1 cellular context compared by ENCODE assay signal in genomic region chr14:55579724-55580400, GRCh38.
A peak's percentile ranks its signal among the peaks of the same experiment; 100 is the strongest.
TF ChIP-seq lines count a peak whose summit lies in the region.

A gene with protein sequence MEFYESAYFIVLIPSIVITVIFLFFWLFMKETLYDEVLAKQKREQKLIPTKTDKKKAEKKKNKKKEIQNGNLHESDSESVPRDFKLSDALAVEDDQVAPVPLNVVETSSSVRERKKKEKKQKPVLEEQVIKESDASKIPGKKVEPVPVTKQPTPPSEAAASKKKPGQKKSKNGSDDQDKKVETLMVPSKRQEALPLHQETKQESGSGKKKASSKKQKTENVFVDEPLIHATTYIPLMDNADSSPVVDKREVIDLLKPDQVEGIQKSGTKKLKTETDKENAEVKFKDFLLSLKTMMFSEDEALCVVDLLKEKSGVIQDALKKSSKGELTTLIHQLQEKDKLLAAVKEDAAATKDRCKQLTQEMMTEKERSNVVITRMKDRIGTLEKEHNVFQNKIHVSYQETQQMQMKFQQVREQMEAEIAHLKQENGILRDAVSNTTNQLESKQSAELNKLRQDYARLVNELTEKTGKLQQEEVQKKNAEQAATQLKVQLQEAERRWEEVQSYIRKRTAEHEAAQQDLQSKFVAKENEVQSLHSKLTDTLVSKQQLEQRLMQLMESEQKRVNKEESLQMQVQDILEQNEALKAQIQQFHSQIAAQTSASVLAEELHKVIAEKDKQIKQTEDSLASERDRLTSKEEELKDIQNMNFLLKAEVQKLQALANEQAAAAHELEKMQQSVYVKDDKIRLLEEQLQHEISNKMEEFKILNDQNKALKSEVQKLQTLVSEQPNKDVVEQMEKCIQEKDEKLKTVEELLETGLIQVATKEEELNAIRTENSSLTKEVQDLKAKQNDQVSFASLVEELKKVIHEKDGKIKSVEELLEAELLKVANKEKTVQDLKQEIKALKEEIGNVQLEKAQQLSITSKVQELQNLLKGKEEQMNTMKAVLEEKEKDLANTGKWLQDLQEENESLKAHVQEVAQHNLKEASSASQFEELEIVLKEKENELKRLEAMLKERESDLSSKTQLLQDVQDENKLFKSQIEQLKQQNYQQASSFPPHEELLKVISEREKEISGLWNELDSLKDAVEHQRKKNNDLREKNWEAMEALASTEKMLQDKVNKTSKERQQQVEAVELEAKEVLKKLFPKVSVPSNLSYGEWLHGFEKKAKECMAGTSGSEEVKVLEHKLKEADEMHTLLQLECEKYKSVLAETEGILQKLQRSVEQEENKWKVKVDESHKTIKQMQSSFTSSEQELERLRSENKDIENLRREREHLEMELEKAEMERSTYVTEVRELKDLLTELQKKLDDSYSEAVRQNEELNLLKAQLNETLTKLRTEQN (N-terminal part only) (plus strand): TSS chr14:55580207. CDS start chr14:55612049, 31,842 bp downstream.

TF ChIP-seq in H1, 55 proteins besides CTCF, POLR2A, EP300 and RAD21:
- peak; percentile 66 for TF ChIP-seq KDM4A (IDR thresholded peaks at IDR 0.05; ENCODE audit: low read depth, low read length, severe bottlenecking)
- no peak for TF ChIP-seq ZNF274 (IDR thresholded peaks at IDR 0.05; ENCODE audit: borderline replicate concordance, extremely low read depth, low read length)
- TF ChIP-seq GABPA (IDR thresholded peaks at IDR 0.05; ENCODE audit: borderline replicate concordance, insufficient read depth, low read length), result no peak
- 0 out of 2 replicates have a peak, but pooled peaks have one; percentile 1 for TF ChIP-seq RBBP5 (IDR thresholded peaks at IDR 0.05; ENCODE audit: borderline replicate concordance, low read depth, low read length)
- peak; percentile 69 for TF ChIP-seq CHD2 (IDR thresholded peaks at IDR 0.05; ENCODE audit: low read length)
- no peak for TF ChIP-seq RNF2 (IDR thresholded peaks at IDR 0.05; ENCODE audit: borderline replicate concordance, low read depth, low read length, missing control alignments, poor library complexity, severe bottlenecking)
- TF ChIP-seq CEBPB (IDR thresholded peaks at IDR 0.05; ENCODE audit: low read depth, low read length), result no peak
- peak; percentile 6; the same call in 1 of the 2 replicates for TF ChIP-seq BACH1 (IDR thresholded peaks at IDR 0.05; ENCODE audit: low read length)
- TF ChIP-seq, protein P1, sequence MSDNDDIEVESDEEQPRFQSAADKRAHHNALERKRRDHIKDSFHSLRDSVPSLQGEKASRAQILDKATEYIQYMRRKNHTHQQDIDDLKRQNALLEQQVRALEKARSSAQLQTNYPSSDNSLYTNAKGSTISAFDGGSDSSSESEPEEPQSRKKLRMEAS (IDR thresholded peaks at IDR 0.05), result peak; percentile 29; the same call in 1 of the 2 replicates
- TF ChIP-seq E2F6 (IDR thresholded peaks at IDR 0.05), result no peak; the same call in 1 of the 2 replicates
- TF ChIP-seq, protein P2, sequence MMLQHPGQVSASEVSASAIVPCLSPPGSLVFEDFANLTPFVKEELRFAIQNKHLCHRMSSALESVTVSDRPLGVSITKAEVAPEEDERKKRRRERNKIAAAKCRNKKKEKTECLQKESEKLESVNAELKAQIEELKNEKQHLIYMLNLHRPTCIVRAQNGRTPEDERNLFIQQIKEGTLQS (IDR thresholded peaks at IDR 0.05; ENCODE audit: insufficient read depth, low read depth, low read length), result no peak
- no peak for TF ChIP-seq TEAD4 (IDR thresholded peaks at IDR 0.05; ENCODE audit: low read depth, low read length)
- no peak for TF ChIP-seq SAP30 (IDR thresholded peaks at IDR 0.05; ENCODE audit: insufficient read depth, insufficient replicate concordance, low read length)
- no peak for TF ChIP-seq EZH2 (IDR thresholded peaks at IDR 0.05; ENCODE audit: low read depth, low read length, severe bottlenecking)
- no peak; the same call in 1 of the 2 replicates for TF ChIP-seq KDM1A (IDR thresholded peaks at IDR 0.05; ENCODE audit: borderline replicate concordance, low read length)
- no peak for TF ChIP-seq FOSL1 (IDR thresholded peaks at IDR 0.05; ENCODE audit: insufficient read depth, low read depth, low read length)
- TF ChIP-seq SIRT6 (IDR thresholded peaks at IDR 0.05; ENCODE audit: low read length), result no peak
- no peak for TF ChIP-seq CREB1 (IDR thresholded peaks at IDR 0.05)
- TF ChIP-seq TAF1 (IDR thresholded peaks at IDR 0.05; ENCODE audit: low read depth, low read length), result no peak; the same call in 1 of the 2 replicates
- TF ChIP-seq SIN3A (conservative IDR thresholded peaks at IDR 0.05 in 1 of 2, IDR thresholded peaks at IDR 0.05 in 1 of 2; ENCODE audit: low read depth in 1 of 2, low read length in 2 of 2), result 0 out of 4 replicates have a peak, but pooled peaks of 1 of the 2 experiments have one; percentile 30
- 0 out of 2 replicates have a peak, but pooled peaks have one; percentile 21 for TF ChIP-seq ATF2 (IDR thresholded peaks at IDR 0.05; ENCODE audit: low read length)
- no peak for TF ChIP-seq SP1 (IDR thresholded peaks at IDR 0.05; ENCODE audit: low read depth, low read length)
- no peak for TF ChIP-seq SP2 (IDR thresholded peaks at IDR 0.05; ENCODE audit: low read length)
- no peak; the same call in 1 of the 2 replicates for TF ChIP-seq POLR2AphosphoS5 (IDR thresholded peaks at IDR 0.05; ENCODE audit: low read depth, low read length)
- TF ChIP-seq ASH2L (IDR thresholded peaks at IDR 0.05; ENCODE audit: low read length), result peak; percentile 30
- TF ChIP-seq HDAC2 (IDR thresholded peaks at IDR 0.05; ENCODE audit: borderline replicate concordance in 1 of 2, low read depth in 2 of 2, low read length in 2 of 2), result no peak
- TF ChIP-seq JUN (IDR thresholded peaks at IDR 0.05; ENCODE audit: low read depth, low read length), result no peak
- TF ChIP-seq TAF7 (optimal IDR thresholded peaks at IDR 0.05; ENCODE audit: borderline replicate concordance, low read depth, low read length), result peak; percentile 5
- TF ChIP-seq TBP (IDR thresholded peaks at IDR 0.05; ENCODE audit: low read depth, low read length), result peak; percentile 61; the same call in 1 of the 2 replicates
- TF ChIP-seq PHF8 (conservative IDR thresholded peaks at IDR 0.05; ENCODE audit: low read depth, low read length), result peak; percentile 56
- no peak for TF ChIP-seq BCL11A (IDR thresholded peaks at IDR 0.05; ENCODE audit: low read depth in 2 of 2, low read length in 2 of 2)
